1 cellular context compared by ENCODE assay signal in genomic region chr1:202046748-202047708, GRCh38.
TF ChIP-seq lines count a peak whose summit lies in the region.

No MANE protein-coding gene starts in this region.

TF ChIP-seq in SK-N-SH treated with all-trans-retinoic acid at 6 μM for 48 hours, 23 proteins besides CTCF, POLR2A, EP300 and RAD21 (continued from another document):
- TF ChIP-seq, protein P1, sequence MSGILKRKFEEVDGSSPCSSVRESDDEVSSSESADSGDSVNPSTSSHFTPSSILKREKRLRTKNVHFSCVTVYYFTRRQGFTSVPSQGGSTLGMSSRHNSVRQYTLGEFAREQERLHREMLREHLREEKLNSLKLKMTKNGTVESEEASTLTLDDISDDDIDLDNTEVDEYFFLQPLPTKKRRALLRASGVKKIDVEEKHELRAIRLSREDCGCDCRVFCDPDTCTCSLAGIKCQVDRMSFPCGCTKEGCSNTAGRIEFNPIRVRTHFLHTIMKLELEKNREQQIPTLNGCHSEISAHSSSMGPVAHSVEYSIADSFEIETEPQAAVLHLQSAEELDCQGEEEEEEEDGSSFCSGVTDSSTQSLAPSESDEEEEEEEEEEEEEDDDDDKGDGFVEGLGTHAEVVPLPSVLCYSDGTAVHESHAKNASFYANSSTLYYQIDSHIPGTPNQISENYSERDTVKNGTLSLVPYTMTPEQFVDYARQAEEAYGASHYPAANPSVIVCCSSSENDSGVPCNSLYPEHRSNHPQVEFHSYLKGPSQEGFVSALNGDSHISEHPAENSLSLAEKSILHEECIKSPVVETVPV (CRISPR knock-in tag; IDR thresholded peaks at IDR 0.05) = no peak
- TF ChIP-seq, protein P2, sequence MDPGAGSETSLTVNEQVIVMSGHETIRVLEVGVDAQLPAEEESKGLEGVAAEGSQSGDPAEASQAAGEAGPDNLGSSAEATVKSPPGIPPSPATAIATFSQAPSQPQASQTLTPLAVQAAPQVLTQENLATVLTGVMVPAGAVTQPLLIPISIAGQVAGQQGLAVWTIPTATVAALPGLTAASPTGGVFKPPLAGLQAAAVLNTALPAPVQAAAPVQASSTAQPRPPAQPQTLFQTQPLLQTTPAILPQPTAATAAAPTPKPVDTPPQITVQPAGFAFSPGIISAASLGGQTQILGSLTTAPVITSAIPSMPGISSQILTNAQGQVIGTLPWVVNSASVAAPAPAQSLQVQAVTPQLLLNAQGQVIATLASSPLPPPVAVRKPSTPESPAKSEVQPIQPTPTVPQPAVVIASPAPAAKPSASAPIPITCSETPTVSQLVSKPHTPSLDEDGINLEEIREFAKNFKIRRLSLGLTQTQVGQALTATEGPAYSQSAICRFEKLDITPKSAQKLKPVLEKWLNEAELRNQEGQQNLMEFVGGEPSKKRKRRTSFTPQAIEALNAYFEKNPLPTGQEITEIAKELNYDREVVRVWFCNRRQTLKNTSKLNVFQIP (CRISPR knock-in tag; IDR thresholded peaks at IDR 0.05; ENCODE audit: borderline replicate concordance, low read depth) = no peak
- TF ChIP-seq SNAI2 (CRISPR knock-in tag; IDR thresholded peaks at IDR 0.05) = no peak
- no peak for TF ChIP-seq OSR1 (CRISPR knock-in tag; IDR thresholded peaks at IDR 0.05)
